In genomic region chr12:19131020-19131431, GRCh38 we compare ENCODE assay signal across 1 cellular context.
TF ChIP-seq lines count a peak whose summit lies in the region.

No MANE protein-coding gene starts in this region.

TF ChIP-seq in H1, 55 proteins besides CTCF, POLR2A, EP300 and RAD21 (continued from another document):
- TF ChIP-seq CTBP2 (IDR thresholded peaks at IDR 0.05; ENCODE audit: borderline replicate concordance, insufficient read depth, insufficient read length, low read length) (no peak), USF2 (IDR thresholded peaks at IDR 0.05; ENCODE audit: low read length) (no peak), MAX (IDR thresholded peaks at IDR 0.05) (peak; percentile 51), POU5F1 (IDR thresholded peaks at IDR 0.05; ENCODE audit: low read depth, low read length) (no peak), YY1 (IDR thresholded peaks at IDR 0.05; ENCODE audit: low read depth, low read length) (no peak), FOSL1 (IDR thresholded peaks at IDR 0.05; ENCODE audit: insufficient read depth, low read depth, low read length) (no peak), TBP (IDR thresholded peaks at IDR 0.05; ENCODE audit: low read depth, low read length) (0 out of 2 replicates have a peak, but pooled peaks have one; percentile 5), TAF1 (IDR thresholded peaks at IDR 0.05; ENCODE audit: low read depth, low read length) (peak; percentile 4; the same call in 1 of the 2 replicates), CBX5 (IDR thresholded peaks at IDR 0.05; ENCODE audit: low read depth, low read length) (no peak), SIN3A (conservative IDR thresholded peaks at IDR 0.05 in 1 of 2, IDR thresholded peaks at IDR 0.05 in 1 of 2; ENCODE audit: low read depth in 1 of 2, low read length in 2 of 2) (peak; percentile 54 to 64; a peak in 1 of 4 replicates), ZNF274 (IDR thresholded peaks at IDR 0.05; ENCODE audit: borderline replicate concordance, extremely low read depth, low read length) (no peak), CHD2 (IDR thresholded peaks at IDR 0.05; ENCODE audit: low read length) (no peak), TCF12 (IDR thresholded peaks at IDR 0.05; ENCODE audit: low read depth, low read length) (0 out of 2 replicates have a peak, but pooled peaks have one; percentile 15), MAFK (IDR thresholded peaks at IDR 0.05; ENCODE audit: low read depth, low read length) (no peak)
